18 cellular contexts compared by ENCODE assay signal in genomic region chr4:113617195-113617594, GRCh38.
DNase-seq lines count a peak whose midpoint lies in the region; TF ChIP-seq lines count a peak whose summit lies in the region.
"Had no signal": no experiment of that assay in that cellular context is flagged by ENCODE, and none has a peak within 500 bp of the region (broad histone marks: within the 10 kb centered on the region; RNA-seq: fewer than 3 reads in every experiment).

No MANE protein-coding gene starts in this region.

- H3K27me3 ChIP-seq in BLaER1 (no peaks in the 10 kb centered on the region), trophoblast cell (ENCODE audit: insufficient read depth, low read length) (no peaks in the 10 kb centered on the region)

- H2AFZ ChIP-seq in trophoblast cell (ENCODE audit: insufficient read depth, low read length, poor library complexity) = no peak overlapping the region

- no peak overlapping the region for H2BK120ac ChIP-seq in trophoblast cell (ENCODE audit: insufficient read depth, low read length, poor library complexity)

- H4K12ac ChIP-seq in trophoblast cell (ENCODE audit: low read depth, low read length) = no peak overlapping the region

- H3K9me3 ChIP-seq in BLaER1 = no peaks in the 10 kb centered on the region
- H3K9me3 ChIP-seq in trophoblast cell (ENCODE audit: insufficient read depth, low read depth, low read length) = no peaks in the 10 kb centered on the region
- H3K9me3 ChIP-seq: SK-N-SH had no signal

- H2AK5ac ChIP-seq in trophoblast cell (ENCODE audit: low read length) = no peak overlapping the region

- H3K14ac ChIP-seq in trophoblast cell (ENCODE audit: low read length) = no peak overlapping the region

- no peak overlapping the region for H3K18ac ChIP-seq in trophoblast cell (ENCODE audit: low read length)

- peaks cover 2% of the 10 kb centered on the region for H3K36me3 ChIP-seq in BLaER1
- no peaks in the 10 kb centered on the region for H3K36me3 ChIP-seq in trophoblast cell (ENCODE audit: control insufficient read depth in 1 of 2, insufficient read depth in 2 of 2, low read length in 2 of 2)

- H3K79me2 ChIP-seq in trophoblast cell (ENCODE audit: control insufficient read depth, insufficient read depth, low read length, poor library complexity) = no peaks in the 10 kb centered on the region

- H3K4me1 ChIP-seq in BLaER1 = peaks cover 100% of the 10 kb centered on the region
- H3K4me1 ChIP-seq in trophoblast cell (ENCODE audit: control insufficient read depth in 1 of 2, insufficient read depth in 2 of 2, low read length in 2 of 2) = no peaks in the 10 kb centered on the region

- H4K20me1 ChIP-seq in BLaER1 = no peaks in the 10 kb centered on the region

- H3K23ac ChIP-seq in trophoblast cell (ENCODE audit: low read length) = no peak overlapping the region

- H3K4me3 ChIP-seq in BLaER1 = 0 out of 2 replicates have a peak overlapping the region, but pooled peaks have one; percentile 14
- no peak overlapping the region for H3K4me3 ChIP-seq in trophoblast cell (ENCODE audit: low read depth, low read length)
- no peak overlapping the region for H3K4me3 ChIP-seq in foreskin fibroblast (ENCODE audit: low read depth in 1 of 2, low read length in 2 of 2)

- H3K27ac ChIP-seq in BLaER1 (peak overlapping the region; percentile 84), VCaP (peak overlapping the region; percentile 86), trophoblast cell (ENCODE audit: low read depth, low read length) (no peak overlapping the region)

- no peak overlapping the region for H4K8ac ChIP-seq in trophoblast cell (ENCODE audit: low read depth, low read length)

- H3K79me1 ChIP-seq in trophoblast cell (ENCODE audit: low read length) = no peaks in the 10 kb centered on the region

- no CpG with 5 or more reads among the region's 6 CpGs for WGBS in trophoblast cell (ENCODE audit: extremely low coverage, insufficient coverage, insufficient read length)

- H3K4me2 ChIP-seq in BLaER1 (peak overlapping the region; percentile 68), trophoblast cell (ENCODE audit: low read length) (no peak overlapping the region)
- H3K4me2 ChIP-seq: SK-N-SH had no signal

- no peak overlapping the region for H2BK5ac ChIP-seq in trophoblast cell (ENCODE audit: low read depth, low read length, poor library complexity)

- DNase-seq in NCI-H2171 treated with DMSO at 0.1 percent for 48 hours (lab: John Stamatoyannopoulos, UW) (peak; percentile 15), NCI-H2171 (lab: John Stamatoyannopoulos, UW) (no peak), trophoblast cell (no peak), SIG-M5 treated with dmso at 0.1 percent for 504 hours (lab: John Stamatoyannopoulos, UW; ENCODE audit: unreplicated experiment) (no peak), foreskin fibroblast (no peak), SKM-1 treated with dmso at 0.1 percent for 144 hours (lab: John Stamatoyannopoulos, UW; ENCODE audit: unreplicated experiment) (no peak)
- DNase-seq: 8988T; DMS79; NCI-H1092 treated with DMSO at 0.1 percent for 48 hours; NCI-H146; NCI-H2081; NCI-H748 treated with DMSO at 0.1 percent for 48 hours; NK-92 treated with Interleukin-12 subunit alpha and Interleukin-12 subunit beta, amount 100 ng/mL, for 24 hours; OCI-M1; SHP77; SK-N-SH had no signal

- no peak overlapping the region for H2BK12ac ChIP-seq in trophoblast cell (ENCODE audit: low read length)

- H3K9ac ChIP-seq in BLaER1 (peak overlapping the region; percentile 56), trophoblast cell (ENCODE audit: low read length) (no peak overlapping the region)
- H3K9ac ChIP-seq: SK-N-SH had no signal

- H3K4ac ChIP-seq in trophoblast cell (ENCODE audit: low read depth, low read length) = no peak overlapping the region

- TF ChIP-seq CTCF in VCaP (conservative IDR thresholded peaks at IDR 0.05) = no peak
- TF ChIP-seq CTCF in foreskin fibroblast (IDR thresholded peaks at IDR 0.05; ENCODE audit: low read depth, low read length) = no peak

- peak overlapping the region; percentile 14 for H4K91ac ChIP-seq in trophoblast cell (ENCODE audit: low read depth, low read length)
